In the genomic region with DNA sequence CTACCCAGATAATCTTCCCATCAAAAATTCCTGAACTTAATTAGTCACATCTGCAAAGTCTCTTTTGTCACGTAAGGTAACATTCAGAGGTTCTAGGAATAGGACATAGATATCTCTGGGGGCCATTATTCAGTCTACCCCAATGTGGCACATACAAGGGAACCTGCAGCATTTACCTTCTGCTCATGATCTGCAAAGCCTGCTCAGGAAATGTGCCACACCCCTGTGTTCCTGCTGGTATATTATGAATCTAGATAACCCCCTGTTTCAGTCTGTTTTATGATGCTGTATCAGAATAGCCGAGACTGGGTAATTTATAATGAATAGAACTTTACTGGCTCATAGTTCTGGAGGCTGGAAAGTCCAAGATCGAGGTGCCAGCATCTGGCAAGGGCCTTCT, we compare ENCODE assay signal across 22 cellular contexts.
DNase-seq lines count a peak whose midpoint lies in the region; ATAC-seq lines count a peak whose summit lies in the region.
"Had no signal": no experiment of that assay in that cellular context is flagged by ENCODE, and none has a peak within 500 bp of the region (broad histone marks: within the 10 kb centered on the region; RNA-seq: fewer than 3 reads in every experiment).

No MANE protein-coding gene starts in this region.

- H3K9me3 Mint-ChIP-seq in activated CD4-positive, alpha-beta T cell treated with anti-CD3 and anti-CD28 coated beads for 36 hours (ENCODE audit: low read depth), result peaks cover 5% of the 10 kb centered on the region
- peaks cover 0 to 3% (median 0%) of the 10 kb centered on the region in 7 donors for H3K9me3 Mint-ChIP-seq in CD4-positive, CD25-positive, alpha-beta regulatory T cell
- H3K9me3 Mint-ChIP-seq in activated T-helper 17 cell treated with anti-CD3 and anti-CD28 coated beads, Interleukin-2, amount 50 U/mL, for 72 hours, result no peaks in the 10 kb centered on the region
- no peaks in the 10 kb centered on the region for H3K9me3 Mint-ChIP-seq in memory B cell

- no peaks in the 10 kb centered on the region for H3K27me3 ChIP-seq in CD4-positive, CD25-positive, alpha-beta regulatory T cell (ENCODE audit: control insufficient read depth, insufficient read depth, low read length)

- H3K27me3 Mint-ChIP-seq in activated CD4-positive, alpha-beta T cell treated with anti-CD3 and anti-CD28 coated beads for 36 hours, result no peaks in the 10 kb centered on the region
- H3K27me3 Mint-ChIP-seq in CD4-positive, CD25-positive, alpha-beta regulatory T cell, result no peaks in the 10 kb centered on the region
- H3K27me3 Mint-ChIP-seq in activated T-helper 17 cell treated with anti-CD3 and anti-CD28 coated beads, Interleukin-2, amount 50 U/mL, for 72 hours, result no peaks in the 10 kb centered on the region
- no peaks in the 10 kb centered on the region for H3K27me3 Mint-ChIP-seq in memory B cell

- intact Hi-C loops in activated CD4-positive, alpha-beta T cell treated with anti-CD3 and anti-CD28 coated beads for 36 hours (cut with DNase I, micrococcal nuclease), result no loop called here

- no peaks in the 10 kb centered on the region for H3K36me3 Mint-ChIP-seq in activated CD4-positive, alpha-beta T cell treated with anti-CD3 and anti-CD28 coated beads for 36 hours (ENCODE audit: low read depth)
- H3K36me3 Mint-ChIP-seq in CD4-positive, CD25-positive, alpha-beta regulatory T cell, result no peaks in the 10 kb centered on the region
- H3K36me3 Mint-ChIP-seq in activated T-helper 17 cell treated with anti-CD3 and anti-CD28 coated beads, Interleukin-2, amount 50 U/mL, for 72 hours (ENCODE audit: low read depth), result no peaks in the 10 kb centered on the region
- H3K36me3 Mint-ChIP-seq in memory B cell, result no peaks in the 10 kb centered on the region

- H3K36me3 ChIP-seq in CD4-positive, CD25-positive, alpha-beta regulatory T cell (ENCODE audit: control insufficient read depth, insufficient read depth, low read length), result no peaks in the 10 kb centered on the region

- peak overlapping the region; percentile 80 for H3K4me3 ChIP-seq in CD4-positive, CD25-positive, alpha-beta regulatory T cell (ENCODE audit: low read depth, low read length)

- H3K4me3 Mint-ChIP-seq in activated CD4-positive, alpha-beta T cell treated with anti-CD3 and anti-CD28 coated beads for 36 hours, result no peak overlapping the region
- peak overlapping the region; percentile 79 to 84 (median 82) for H3K4me3 Mint-ChIP-seq in CD4-positive, CD25-positive, alpha-beta regulatory T cell
- peak overlapping the region; percentile 51 for H3K4me3 Mint-ChIP-seq in activated T-helper 17 cell treated with anti-CD3 and anti-CD28 coated beads, Interleukin-2, amount 50 U/mL, for 72 hours
- peak overlapping the region; percentile 30 for H3K4me3 Mint-ChIP-seq in memory B cell

- CTCF ChIA-PET in activated CD4-positive, alpha-beta T cell treated with anti-CD3 and anti-CD28 coated beads for 36 hours (lab: Charles Lee), result interaction anchor here (0.6 kb wide), 1 partner anchor 803 kb away, joined by 3 read pairs; no protein-coding TSS in a partner anchor

- H3K4me1 Mint-ChIP-seq in activated CD4-positive, alpha-beta T cell treated with anti-CD3 and anti-CD28 coated beads for 36 hours, result peaks cover 55% of the 10 kb centered on the region
- H3K4me1 Mint-ChIP-seq in CD4-positive, CD25-positive, alpha-beta regulatory T cell, result peaks cover 29 to 82% (median 49%) of the 10 kb centered on the region in 4 donors
- peaks cover 36% of the 10 kb centered on the region for H3K4me1 Mint-ChIP-seq in activated T-helper 17 cell treated with anti-CD3 and anti-CD28 coated beads, Interleukin-2, amount 50 U/mL, for 72 hours
- H3K4me1 Mint-ChIP-seq in memory B cell, result peaks cover 31% of the 10 kb centered on the region

- H3K27ac Mint-ChIP-seq in activated CD4-positive, alpha-beta T cell treated with anti-CD3 and anti-CD28 coated beads for 36 hours, result peak overlapping the region; percentile 67
- peak overlapping the region; percentile 90 to 97 (median 96) for H3K27ac Mint-ChIP-seq in CD4-positive, CD25-positive, alpha-beta regulatory T cell
- peak overlapping the region; percentile 4 for H3K27ac Mint-ChIP-seq in activated T-helper 17 cell treated with anti-CD3 and anti-CD28 coated beads, Interleukin-2, amount 50 U/mL, for 72 hours
- H3K27ac Mint-ChIP-seq in memory B cell, result no peak overlapping the region

- H3K4me1 ChIP-seq in CD4-positive, CD25-positive, alpha-beta regulatory T cell (ENCODE audit: control insufficient read depth, insufficient read depth, low read length, poor library complexity, severe bottlenecking), result peaks cover 43% of the 10 kb centered on the region

- no peak for ATAC-seq in activated CD4-positive, alpha-beta T cell treated with anti-CD3 and anti-CD28 coated beads for 36 hours
- ATAC-seq in CD4-positive, CD25-positive, alpha-beta regulatory T cell (ENCODE audit: low read depth in 2 of 2), result peak; percentile 62 to 66
- no peak for ATAC-seq in activated T-helper 17 cell treated with anti-CD3 and anti-CD28 coated beads, Interleukin-2, amount 50 U/mL, for 72 hours (replicated peaks)
- no peak for ATAC-seq in memory B cell (ENCODE audit: low read depth)
- ATAC-seq: Right ventricle myocardium inferior had no signal

- DNase-seq in activated CD4-positive, alpha-beta T cell treated with anti-CD3 and anti-CD28 coated beads for 36 hours, result no peak
- no peak for DNase-seq in activated CD4-positive, alpha-beta T cell treated with anti-CD3 and anti-CD28 coated beads, Interleukin-2, amount 50 U/mL, for 48 hours
- peak in 2 of 3 donors; percentile 34 to 71 for DNase-seq in CD4-positive, CD25-positive, alpha-beta regulatory T cell
- DNase-seq in memory B cell (ENCODE audit: low spot score in 2 of 2), result no peak
- DNase-seq in DMS79 (lab: John Stamatoyannopoulos, UW), result no peak
- no peak for DNase-seq in stimulated activated CD4-positive, alpha-beta T cell treated with anti-CD3 and anti-CD28 coated beads, Interleukin-2, amount 100 ng/mL, for 48 hours
- DNase-seq in EL, result no peak
- DNase-seq: 8988T; activated CD4-positive, CD25-positive, alpha-beta regulatory T cell treated with anti-CD3 and anti-CD28 coated beads, Interleukin-2, amount 50 U/mL, for 72 hours; activated CD8-positive, alpha-beta memory T cell treated with anti-CD3 and anti-CD28 coated beads, Interleukin-2, amount 50 U/mL, for 4 hours; cerebellar nuclear complex; DMS53; GOT3; NCI-H1436 treated with DMSO at 0.1 percent for 48 hours; NCI-H446 treated with DMSO at 0.1 percent for 48 hours; occipital lobe; stimulated activated CD8-positive, alpha-beta memory T cell treated with anti-CD3 and anti-CD28 coated beads, Interleukin-4, amount 100 ng/mL, for 48 hours; trophoblast cell had no signal

- POLR2A ChIA-PET in activated CD4-positive, alpha-beta T cell treated with anti-CD3 and anti-CD28 coated beads for 36 hours (lab: Charles Lee), result no interaction called here

- H3K9me3 ChIP-seq in CD4-positive, CD25-positive, alpha-beta regulatory T cell (ENCODE audit: control insufficient read depth in 2 of 2, low read length in 2 of 2), result no peaks in the 10 kb centered on the region

- peak overlapping the region; percentile 66 for H3K27ac ChIP-seq in CD4-positive, CD25-positive, alpha-beta regulatory T cell (ENCODE audit: insufficient read depth, low read length, poor library complexity, severe bottlenecking)
- H3K27ac ChIP-seq: epithelial cell of prostate, KMS-11 had no signal

Comparison
In these comparisons a context has a peak if more than half of its experiments do, and no peak if none do; other contexts are left out.
1. ATAC-seq: peak in CD4-positive, CD25-positive, alpha-beta regulatory T cell (2 of 2); none in activated CD4-positive, alpha-beta T cell treated with anti-CD3 and anti-CD28 coated beads for 36 hours (single experiment), activated T-helper 17 cell treated with anti-CD3 and anti-CD28 coated beads, Interleukin-2, amount 50 U/mL, for 72 hours (single experiment) and memory B cell (single experiment).
2. DNase-seq: peak in CD4-positive, CD25-positive, alpha-beta regulatory T cell (2 of 3); none in activated CD4-positive, alpha-beta T cell treated with anti-CD3 and anti-CD28 coated beads for 36 hours (single experiment), activated CD4-positive, alpha-beta T cell treated with anti-CD3 and anti-CD28 coated beads, Interleukin-2, amount 50 U/mL, for 48 hours (0 of 2), memory B cell (0 of 2), DMS79 (single experiment), stimulated activated CD4-positive, alpha-beta T cell treated with anti-CD3 and anti-CD28 coated beads, Interleukin-2, amount 100 ng/mL, for 48 hours (0 of 2) and EL (single experiment).